ENCODE assay signal across 8 cellular contexts in the genomic region with DNA sequence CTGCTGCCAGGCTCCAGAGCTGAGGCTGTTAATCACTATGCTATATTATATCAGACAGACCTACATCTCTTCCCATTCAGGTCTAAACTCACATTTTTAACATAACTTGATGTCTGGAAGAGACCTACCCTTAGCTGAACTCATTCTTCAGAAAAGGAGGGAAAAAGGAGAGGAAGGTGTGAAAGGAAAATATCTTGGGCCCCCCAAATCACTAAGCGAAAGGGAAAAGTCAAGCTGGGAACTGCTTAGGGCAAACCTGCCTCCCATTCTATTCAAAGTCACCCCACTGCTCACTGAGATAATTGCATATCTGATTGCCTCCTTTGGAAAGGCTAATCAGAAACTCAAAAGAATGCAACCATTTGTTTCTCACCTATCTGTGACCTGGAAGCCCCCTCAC.
"Had no signal": no experiment of that assay in that cellular context is flagged by ENCODE, and none has a peak within 500 bp of the region (broad histone marks: within the 10 kb centered on the region; RNA-seq: fewer than 3 reads in every experiment).

No MANE protein-coding gene starts in this region.

- FAIRE-seq: G401.6, GM12878, GM12891, GM12892, GM18507, GM19239 had no signal

- ATAC-seq: GM12878 had no signal

- DNase-seq: GDM1, GF-D8 had no signal

- H3K4me3 ChIP-seq: GM12878 had no signal
